ENCODE assay signal across 8 cellular contexts in genomic region chr14:93892923-93893549, GRCh38. TPM values are rescaled to one million over a fixed set of nuclear protein-coding genes. Genes with fewer than 3 reads are reported as not detected.
DNase-seq lines count a peak whose midpoint lies in the region; ATAC-seq, FAIRE-seq and TF ChIP-seq lines count a peak whose summit lies in the region.

No MANE protein-coding gene starts in this region.

- WGBS in mesenchymal stem cell = 44% methylated on average over 13 of the region's 13 CpGs

- no peak overlapping the region for H2AFZ ChIP-seq in mesenchymal stem cell (ENCODE audit: low read depth, low read length)

- no peak overlapping the region for H3K18ac ChIP-seq in mesenchymal stem cell (ENCODE audit: low read depth in 1 of 2, low read length in 2 of 2)

- no peak overlapping the region for H3K27ac ChIP-seq in AG04450 (ENCODE audit: low read depth, low read length)
- no peak overlapping the region for H3K27ac ChIP-seq in mesenchymal stem cell (ENCODE audit: low read length, poor library complexity, severe bottlenecking)

- no peak overlapping the region for H4K91ac ChIP-seq in mesenchymal stem cell (ENCODE audit: low read length)

- peaks cover 3% of the 10 kb centered on the region for H3K4me1 ChIP-seq in mesenchymal stem cell (ENCODE audit: control insufficient read depth, insufficient read depth, low read depth, low read length)

- no peaks in the 10 kb centered on the region for H3K36me3 ChIP-seq in mesenchymal stem cell (ENCODE audit: control insufficient read depth in 1 of 2, insufficient read depth in 2 of 2, low read depth in 1 of 2, low read length in 2 of 2)

- no peak overlapping the region for H3K4me2 ChIP-seq in mesenchymal stem cell (ENCODE audit: low read length, poor library complexity, severe bottlenecking)

- no peak overlapping the region for H3K4me3 Mint-ChIP-seq in activated CD8-positive, alpha-beta T cell treated with anti-CD3 and anti-CD28 coated beads for 36 hours

- H2BK120ac ChIP-seq in mesenchymal stem cell (ENCODE audit: low read depth, low read length) = no peak overlapping the region

- H3K79me1 ChIP-seq in mesenchymal stem cell (replicated peaks; ENCODE audit: low read length, poor library complexity, severe bottlenecking) = no peaks in the 10 kb centered on the region

- no peak overlapping the region for H3K4ac ChIP-seq in mesenchymal stem cell (ENCODE audit: low read depth in 1 of 2, low read length in 2 of 2)

- peak; percentile 100 for TF ChIP-seq CTCF in AG04450 (IDR thresholded peaks at IDR 0.05; ENCODE audit: low read depth, low read length)
- TF ChIP-seq CTCF in activated CD8-positive, alpha-beta T cell treated with anti-CD3 and anti-CD28 coated beads for 36 hours (IDR thresholded peaks at IDR 0.05) = peak; percentile 96

- no peak overlapping the region for H2BK5ac ChIP-seq in mesenchymal stem cell (ENCODE audit: low read depth, low read length, poor library complexity, severe bottlenecking)

- H2BK15ac ChIP-seq in mesenchymal stem cell (ENCODE audit: low read depth, poor library complexity, severe bottlenecking) = no peak overlapping the region

- CTCF ChIA-PET in AG04450 (lab: Charles Lee) = interaction anchor here (0.6 to 2.4 kb wide), 11 partner anchors 9 to 243 kb away, joined by 3 to 20 read pairs (median 4); no protein-coding TSS in a partner anchor
- CTCF ChIA-PET in activated CD8-positive, alpha-beta T cell treated with anti-CD3 and anti-CD28 coated beads for 36 hours (lab: Charles Lee) = interaction anchor here (0.6 to 1.5 kb wide), 8 partner anchors 9 to 238 kb away, joined by 3 to 9 read pairs (median 3); no protein-coding TSS in a partner anchor

- H2BK12ac ChIP-seq in mesenchymal stem cell (ENCODE audit: low read length in 2 of 2) = no peak overlapping the region

- intact Hi-C loops in activated CD8-positive, alpha-beta T cell treated with anti-CD3 and anti-CD28 coated beads for 36 hours (cut with micrococcal nuclease) = loop anchor here (5.0 kb wide), 1 partner anchor 236 kb away; no protein-coding TSS in a partner anchor

- POLR2A ChIA-PET in AG04450 (lab: Yijun Ruan, JAX) = no interaction called here
- POLR2A ChIA-PET in activated CD8-positive, alpha-beta T cell treated with anti-CD3 and anti-CD28 coated beads for 36 hours (lab: Charles Lee) = no interaction called here

- H3K4me3 ChIP-seq in AG04450 (ENCODE audit: low read depth, low read length) = no peak overlapping the region
- H3K4me3 ChIP-seq in mesenchymal stem cell (ENCODE audit: insufficient read depth in 1 of 2, low read depth in 1 of 2, low read length in 2 of 2) = peak overlapping the region in 1 of 2 experiments; percentile 41

- H3K27me3 Mint-ChIP-seq in activated CD8-positive, alpha-beta T cell treated with anti-CD3 and anti-CD28 coated beads for 36 hours = peaks cover 11% of the 10 kb centered on the region

- peak; percentile 85 for FAIRE-seq in GM12891 (lab: Jason Lieb, UNC)

- no peak overlapping the region for H4K8ac ChIP-seq in mesenchymal stem cell (ENCODE audit: low read length)

- no peaks in the 10 kb centered on the region for H3K36me3 Mint-ChIP-seq in activated CD8-positive, alpha-beta T cell treated with anti-CD3 and anti-CD28 coated beads for 36 hours (ENCODE audit: low read depth)

- H3K9me3 Mint-ChIP-seq in activated CD8-positive, alpha-beta T cell treated with anti-CD3 and anti-CD28 coated beads for 36 hours = no peaks in the 10 kb centered on the region

- peak overlapping the region; percentile 24 for H3K9ac ChIP-seq in mesenchymal stem cell (ENCODE audit: low read length)

- H3K14ac ChIP-seq in mesenchymal stem cell (ENCODE audit: low read length in 2 of 2) = no peak overlapping the region

- DNase-seq in AG04450 (ENCODE audit: low read depth, low spot score) (peak; percentile 20), GM12891 (ENCODE audit: insufficient read length, low spot score) (peak; percentile 56), NCI-H2107 (lab: John Stamatoyannopoulos, UW) (peak; percentile 36), mesenchymal stem cell (peak; percentile 39)
- peak; percentile 84 for DNase-seq in activated CD8-positive, alpha-beta T cell treated with anti-CD3 and anti-CD28 coated beads for 36 hours
- DNase-seq in effector CD8-positive, alpha-beta T cell (lab: John Stamatoyannopoulos, UW) = peak; percentile 47
- peak; percentile 18 to 34 for DNase-seq in stimulated activated CD8-positive, alpha-beta memory T cell treated with anti-CD3 and anti-CD28 coated beads, Interleukin-15, amount 100 ng/mL, for 4 hours (ENCODE audit: low read depth in 2 of 2)

- no peak for TF ChIP-seq POLR2A in GM12891 (IDR thresholded peaks at IDR 0.05; ENCODE audit: low read depth, low read length)

- H3K4me1 Mint-ChIP-seq in activated CD8-positive, alpha-beta T cell treated with anti-CD3 and anti-CD28 coated beads for 36 hours (ENCODE audit: low read depth) = no peaks in the 10 kb centered on the region

- H3K23ac ChIP-seq in mesenchymal stem cell (ENCODE audit: low read length in 2 of 2) = no peak overlapping the region

- H2AK5ac ChIP-seq in mesenchymal stem cell (ENCODE audit: low read length, severe bottlenecking) = no peak overlapping the region

- H3K27ac Mint-ChIP-seq in activated CD8-positive, alpha-beta T cell treated with anti-CD3 and anti-CD28 coated beads for 36 hours = no peak overlapping the region

- peaks cover 24% of the 10 kb centered on the region for H3K27me3 ChIP-seq in AG04450 (ENCODE audit: control insufficient read depth, insufficient read depth, low read length)
- H3K27me3 ChIP-seq in mesenchymal stem cell (ENCODE audit: control insufficient read depth in 1 of 2, insufficient read depth in 1 of 2, low read length in 2 of 2) = peaks cover 46 to 61% of the 10 kb centered on the region in 2 experiments

- H3K9me3 ChIP-seq in AG04450 (ENCODE audit: control insufficient read depth, insufficient read depth, low read length) (no peaks in the 10 kb centered on the region), mesenchymal stem cell (ENCODE audit: control insufficient read depth, low read length) (no peaks in the 10 kb centered on the region)

- peak; percentile 87 for ATAC-seq in activated CD8-positive, alpha-beta T cell treated with anti-CD3 and anti-CD28 coated beads for 36 hours
- no peak for ATAC-seq in GM18511 (IDR thresholded peaks at IDR 0.05; ENCODE audit: unreplicated experiment)

TF ChIP-seq in GM12891, 5 proteins besides CTCF, POLR2A, EP300 and RAD21:
- no peak for TF ChIP-seq PAX5 (IDR thresholded peaks at IDR 0.05; ENCODE audit: insufficient read depth, low read length, severe bottlenecking)
- TF ChIP-seq SPI1 (IDR thresholded peaks at IDR 0.05; ENCODE audit: low read depth, low read length) = no peak
- TF ChIP-seq POU2F2 (IDR thresholded peaks at IDR 0.05; ENCODE audit: low read depth, low read length) = no peak
- no peak for TF ChIP-seq TAF1 (IDR thresholded peaks at IDR 0.05; ENCODE audit: low read depth, low read length)
- no peak for TF ChIP-seq POLR2AphosphoS5 (IDR thresholded peaks at IDR 0.05; ENCODE audit: low read depth, low read length)

RNA-seq across cellular contexts. Expression of gene FAM181A, which starts 34.1 kb away (rescaled TPM):
- not detected in 2 replicates for polyA plus RNA-seq in AG04450 (2011; rRNA removed)
- polyA minus RNA-seq in AG04450 (2011; rRNA and poly(A)+ RNA removed) = not detected in 2 replicates
- polyA plus RNA-seq in GM12891 (2012; ENCODE audit: low read depth, missing spikeins) = not detected
- not detected for total RNA-seq in activated CD8-positive, alpha-beta T cell treated with anti-CD3 and anti-CD28 coated beads for 36 hours
- not detected for polyA plus RNA-seq in mesenchymal stem cell (2013, experiment 1 of 2)
- polyA plus RNA-seq in mesenchymal stem cell (2013, experiment 2 of 2) = not detected

Comparison
In these comparisons a context has a peak if more than half of its experiments do, and no peak if none do; other contexts are left out.
1. DNase-seq: peak in every context shown above with its lines; median percentile 84 in activated CD8-positive, alpha-beta T cell treated with anti-CD3 and anti-CD28 coated beads for 36 hours; 56 in GM12891; 47 in effector CD8-positive, alpha-beta T cell; 39 in mesenchymal stem cell; 36 in NCI-H2107; 26 in stimulated activated CD8-positive, alpha-beta memory T cell treated with anti-CD3 and anti-CD28 coated beads, Interleukin-15, amount 100 ng/mL, for 4 hours; 20 in AG04450.